In the genomic region with DNA sequence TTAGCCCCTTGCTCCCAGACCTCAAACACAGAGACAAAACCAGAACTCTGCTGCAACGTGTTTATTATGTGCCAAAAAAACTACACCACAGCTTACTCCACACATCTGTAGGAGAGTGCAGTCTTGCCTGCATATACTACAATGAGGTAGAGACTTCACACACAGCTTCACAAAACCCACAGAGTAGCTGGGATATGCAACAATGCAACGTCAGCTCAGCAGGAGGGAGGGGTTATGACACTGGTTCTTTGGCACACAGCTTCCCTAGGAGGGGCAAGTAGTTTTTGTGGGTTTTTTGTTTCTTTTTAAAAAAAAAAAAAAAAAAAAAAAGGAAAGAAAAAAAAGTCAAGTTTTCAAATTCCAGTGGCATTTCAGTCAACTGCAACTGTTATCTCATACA, we compare ENCODE assay signal across 10 cellular contexts. TPM values are rescaled to one million over a fixed set of nuclear protein-coding genes. Genes with fewer than 3 reads are reported as not detected.
DNase-seq lines count a peak whose midpoint lies in the region; ATAC-seq and TF ChIP-seq lines count a peak whose summit lies in the region.
"Had no signal": no experiment of that assay in that cellular context is flagged by ENCODE, and none has a peak within 500 bp of the region (broad histone marks: within the 10 kb centered on the region; RNA-seq: fewer than 3 reads in every experiment).

No MANE protein-coding gene starts in this region.

- H3K9ac ChIP-seq in SK-N-MC (ENCODE audit: insufficient read length) = no peak overlapping the region

- H3K4me1 ChIP-seq in stomach = peaks cover 12 to 24% (median 23%) of the 10 kb centered on the region in 4 donors

- H3K4me3 ChIP-seq in SK-N-MC (no peak overlapping the region), fibroblast of pulmonary artery (replicated peaks; ENCODE audit: low read depth, low read length) (no peak overlapping the region), lower leg skin (ENCODE audit: low read depth, poor library complexity, severe bottlenecking) (no peak overlapping the region), stomach (no peak overlapping the region)

- H3K27me3 Mint-ChIP-seq in activated naive CD4-positive, alpha-beta T cell treated with anti-CD3 and anti-CD28 coated beads, Interleukin-2, amount 10 ng/mL, durations not matched to agents 7 days and 5 days = peaks cover 18% of the 10 kb centered on the region

- H3K36me3 ChIP-seq in SK-N-MC (ENCODE audit: insufficient read depth, low read length) (peaks cover 18% of the 10 kb centered on the region), stomach (peaks cover 5 to 26% (median 9%) of the 10 kb centered on the region in 4 donors)

- intact Hi-C loops in lower leg skin (cut with DNase I; ENCODE audit: low total_unique reads) (no loop called here), stomach (cut with DNase I; ENCODE audit: low total_unique reads) (no loop called here)

- CTCF ChIA-PET in activated naive CD4-positive, alpha-beta T cell treated with anti-CD3 and anti-CD28 coated beads, Interleukin-2, amount 10 ng/mL, durations not matched to agents 7 days and 5 days (lab: Charles Lee) = interaction anchor here (0.6 to 1.2 kb wide), 2 partner anchors 12 to 449 kb away, joined by 3 to 5 read pairs; no protein-coding TSS in a partner anchor

- WGBS in lower leg skin, 2 donors = 27 to 29% methylated on average over 2 of the region's 2 CpGs
- 22 to 28% (median 26%) methylated on average over 2 of the region's 2 CpGs for WGBS in stomach, 5 donors

- DNase-seq in activated naive CD4-positive, alpha-beta T cell treated with anti-CD3 and anti-CD28 coated beads, Interleukin-2, amount 10 ng/mL, durations not matched to agents 7 days and 5 days = peak; percentile 38
- DNase-seq in activated naive CD4-positive, alpha-beta T cell treated with anti-CD3 and anti-CD28 coated beads, Interleukin-2, amount 50 U/mL, for 72 hours (ENCODE audit: low spot score in 2 of 2) = no peak
- no peak for DNase-seq in SK-N-MC (ENCODE audit: low read depth, low spot score)
- DNase-seq in fibroblast of pulmonary artery (ENCODE audit: low read depth) = peak; percentile 70
- DNase-seq in lower leg skin (ENCODE audit: low spot score in 2 of 2) = no peak
- DNase-seq in stomach = no peak
- DNase-seq: NCI-H2029, T-helper 9 cell had no signal

- H3K27ac ChIP-seq in SK-N-MC (peak overlapping the region; percentile 0; the same call in 1 of the 2 replicates), stomach (no peak overlapping the region)

- no peaks in the 10 kb centered on the region for H3K9me3 Mint-ChIP-seq in activated naive CD4-positive, alpha-beta T cell treated with anti-CD3 and anti-CD28 coated beads, Interleukin-2, amount 10 ng/mL, durations not matched to agents 7 days and 5 days
- H3K9me3 Mint-ChIP-seq in activated naive CD4-positive, alpha-beta T cell treated with anti-CD3 and anti-CD28 coated beads, Interleukin-2, amount 50 U/mL, for 72 hours = no peaks in the 10 kb centered on the region

- peak overlapping the region; percentile 44 for H3K4me3 Mint-ChIP-seq in activated naive CD4-positive, alpha-beta T cell treated with anti-CD3 and anti-CD28 coated beads, Interleukin-2, amount 10 ng/mL, durations not matched to agents 7 days and 5 days

- H3K27ac Mint-ChIP-seq in activated naive CD4-positive, alpha-beta T cell treated with anti-CD3 and anti-CD28 coated beads, Interleukin-2, amount 10 ng/mL, durations not matched to agents 7 days and 5 days = no peak overlapping the region
- no peak overlapping the region for H3K27ac Mint-ChIP-seq in activated naive CD4-positive, alpha-beta T cell treated with anti-CD3 and anti-CD28 coated beads, Interleukin-2, amount 50 U/mL, for 72 hours

- TF ChIP-seq POLR2A in lower leg skin (IDR thresholded peaks at IDR 0.05) (no peak), stomach (IDR thresholded peaks at IDR 0.05) (no peak)

- no peaks in the 10 kb centered on the region for H3K9me3 ChIP-seq in SK-N-MC (ENCODE audit: low read depth, low read length)
- no peaks in the 10 kb centered on the region for H3K9me3 ChIP-seq in stomach

- TF ChIP-seq CTCF in fibroblast of pulmonary artery (IDR thresholded peaks at IDR 0.05; ENCODE audit: low read length, missing control alignments) = no peak
- TF ChIP-seq CTCF in lower leg skin (IDR thresholded peaks at IDR 0.05) = no peak
- no peak for TF ChIP-seq CTCF in stomach (IDR thresholded peaks at IDR 0.05)

- H3K4me1 Mint-ChIP-seq in activated naive CD4-positive, alpha-beta T cell treated with anti-CD3 and anti-CD28 coated beads, Interleukin-2, amount 10 ng/mL, durations not matched to agents 7 days and 5 days = peaks cover 30% of the 10 kb centered on the region

- peaks cover 12% of the 10 kb centered on the region for H3K36me3 Mint-ChIP-seq in activated naive CD4-positive, alpha-beta T cell treated with anti-CD3 and anti-CD28 coated beads, Interleukin-2, amount 10 ng/mL, durations not matched to agents 7 days and 5 days
- H3K36me3 Mint-ChIP-seq in activated naive CD4-positive, alpha-beta T cell treated with anti-CD3 and anti-CD28 coated beads, Interleukin-2, amount 50 U/mL, for 72 hours = peaks cover 29 to 31% of the 10 kb centered on the region in 2 donors

- no peak for ATAC-seq in activated naive CD4-positive, alpha-beta T cell treated with anti-CD3 and anti-CD28 coated beads, Interleukin-2, amount 50 U/mL, for 72 hours
- ATAC-seq in GM18511 (IDR thresholded peaks at IDR 0.05; ENCODE audit: unreplicated experiment) = no peak
- ATAC-seq in GM18517 (IDR thresholded peaks at IDR 0.05; ENCODE audit: unreplicated experiment) = no peak

- no peaks in the 10 kb centered on the region for H3K27me3 ChIP-seq in stomach

- TF ChIP-seq EP300 in stomach (IDR thresholded peaks at IDR 0.05) = no peak

RNA-seq across cellular contexts. Expression of gene RPS17, which starts 2.9 kb away (rescaled TPM):
- total RNA-seq in activated naive CD4-positive, alpha-beta T cell treated with anti-CD3 and anti-CD28 coated beads, Interleukin-2, amount 50 U/mL, for 72 hours = 1,000 to 10,000 TPM; 3,116 to 3,713 TPM
- total RNA-seq in lower leg skin = 1,000 to 10,000 TPM; 2,137 to 4,420 (median 3,127) TPM
- total RNA-seq in stomach = 1,000 to 10,000 TPM in 3 of 5 donors, 100 to 1,000 TPM in 2; 364 to 1,880 (median 1,294) TPM
- 1,000 to 10,000 TPM; 4,707 to 5,380 (median 4,866) TPM for polyA plus RNA-seq in stomach

Comparison
In these comparisons a context has a peak if more than half of its experiments do, and no peak if none do; other contexts are left out.
1. DNase-seq: peak in activated naive CD4-positive, alpha-beta T cell treated with anti-CD3 and anti-CD28 coated beads, Interleukin-2, amount 10 ng/mL, durations not matched to agents 7 days and 5 days (single experiment) and fibroblast of pulmonary artery (single experiment); none in activated naive CD4-positive, alpha-beta T cell treated with anti-CD3 and anti-CD28 coated beads, Interleukin-2, amount 50 U/mL, for 72 hours (0 of 2), SK-N-MC (single experiment), lower leg skin (0 of 2) and stomach (single experiment).